ENCODE assay signal across 9 cellular contexts in the genomic region with DNA sequence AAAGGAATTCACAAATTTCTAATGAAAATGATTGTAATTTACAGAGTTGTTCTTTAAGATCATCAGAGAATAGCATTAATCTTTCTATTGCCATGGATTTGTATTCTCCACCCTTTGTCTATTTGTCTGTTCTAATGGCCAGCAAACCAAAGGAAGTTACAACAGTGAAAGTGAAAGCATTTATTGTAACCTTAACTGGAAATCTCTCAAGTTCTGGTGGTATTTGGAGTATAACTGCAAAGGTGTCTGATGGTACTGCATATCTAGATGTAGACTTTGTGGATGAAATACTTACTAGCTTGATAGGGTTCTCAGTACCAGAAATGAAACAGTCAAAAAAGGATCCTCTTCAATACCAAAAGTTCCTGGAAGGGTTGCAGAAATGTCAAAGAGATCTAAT. TPM values are rescaled to one million over a fixed set of nuclear protein-coding genes. Genes with fewer than 3 reads are reported as not detected.
DNase-seq lines count a peak whose midpoint lies in the region; ATAC-seq and TF ChIP-seq lines count a peak whose summit lies in the region.
"Had no signal": no experiment of that assay in that cellular context is flagged by ENCODE, and none has a peak within 500 bp of the region (broad histone marks: within the 10 kb centered on the region; RNA-seq: fewer than 3 reads in every experiment).

No MANE protein-coding gene starts in this region.

- H3K27me3 Mint-ChIP-seq in activated CD4-positive, alpha-beta T cell treated with anti-CD3 and anti-CD28 coated beads, Interleukin-2, amount 10 ng/mL, durations not matched to agents 7 days and 5 days = no peaks in the 10 kb centered on the region
- H3K27me3 Mint-ChIP-seq in mesothelial cell of epicardium (ENCODE audit: low read depth) = no peaks in the 10 kb centered on the region
- no peaks in the 10 kb centered on the region for H3K27me3 Mint-ChIP-seq in chondrocyte (ENCODE audit: low read depth)

- TF ChIP-seq POLR2A in prostate gland (IDR thresholded peaks at IDR 0.05) = no peak

- no peaks in the 10 kb centered on the region for H3K9me3 Mint-ChIP-seq in activated CD4-positive, alpha-beta T cell treated with anti-CD3 and anti-CD28 coated beads, Interleukin-2, amount 10 ng/mL, durations not matched to agents 7 days and 5 days
- H3K9me3 Mint-ChIP-seq in mesothelial cell of epicardium = peaks cover 2% of the 10 kb centered on the region
- peaks cover 1% of the 10 kb centered on the region for H3K9me3 Mint-ChIP-seq in chondrocyte (ENCODE audit: low read depth)

- H3K9me3 ChIP-seq in parathyroid adenoma (ENCODE audit: control insufficient read depth, low read length) = no peaks in the 10 kb centered on the region
- H3K9me3 ChIP-seq in prostate gland = no peaks in the 10 kb centered on the region

- H3K27me3 ChIP-seq in parathyroid adenoma (ENCODE audit: control insufficient read depth, insufficient read depth, low read length) = no peaks in the 10 kb centered on the region
- H3K27me3 ChIP-seq in prostate gland (replicated peaks; ENCODE audit: insufficient read depth) = no peaks in the 10 kb centered on the region

- CTCF ChIA-PET in activated CD4-positive, alpha-beta T cell treated with anti-CD3 and anti-CD28 coated beads, Interleukin-2, amount 10 ng/mL, durations not matched to agents 7 days and 5 days (lab: Charles Lee) = interaction anchor here (0.9 kb wide), 1 partner anchor 51 kb away, joined by 3 read pairs; no protein-coding TSS in a partner anchor

- H3K4me1 ChIP-seq in parathyroid adenoma (no peaks in the 10 kb centered on the region), prostate gland (replicated peaks) (peaks cover 7% of the 10 kb centered on the region)

- H3K4me2 ChIP-seq in parathyroid adenoma (ENCODE audit: low read length) = no peak overlapping the region

- POLR2A ChIA-PET in activated CD4-positive, alpha-beta T cell treated with anti-CD3 and anti-CD28 coated beads, Interleukin-2, amount 10 ng/mL, durations not matched to agents 7 days and 5 days (lab: Charles Lee) = no interaction called here

- TF ChIP-seq CTCF in parathyroid adenoma (IDR thresholded peaks at IDR 0.05) (no peak), mesothelial cell of epicardium (IDR thresholded peaks at IDR 0.05; ENCODE audit: unreplicated experiment) (no peak), prostate gland (IDR thresholded peaks at IDR 0.05) (no peak), chondrocyte (IDR thresholded peaks at IDR 0.05) (no peak)

- peak overlapping the region; percentile 80 for H3K27ac Mint-ChIP-seq in activated CD4-positive, alpha-beta T cell treated with anti-CD3 and anti-CD28 coated beads, Interleukin-2, amount 10 ng/mL, durations not matched to agents 7 days and 5 days
- H3K27ac Mint-ChIP-seq in mesothelial cell of epicardium (no peak overlapping the region), chondrocyte (ENCODE audit: unreplicated experiment) (no peak overlapping the region)

- H3K4me3 ChIP-seq in parathyroid adenoma (ENCODE audit: low read depth, low read length) = no peak overlapping the region
- no peak overlapping the region for H3K4me3 ChIP-seq in prostate gland

- intact Hi-C loops in prostate gland (cut with DNase I) = no loop called here

- H3K27ac ChIP-seq in parathyroid adenoma (no peak overlapping the region), prostate gland (no peak overlapping the region)

- ATAC-seq in HG02884 (IDR thresholded peaks at IDR 0.05; ENCODE audit: unreplicated experiment) = peak; percentile 60

- peaks cover 19% of the 10 kb centered on the region for H3K4me1 Mint-ChIP-seq in activated CD4-positive, alpha-beta T cell treated with anti-CD3 and anti-CD28 coated beads, Interleukin-2, amount 10 ng/mL, durations not matched to agents 7 days and 5 days
- peaks cover 15% of the 10 kb centered on the region for H3K4me1 Mint-ChIP-seq in mesothelial cell of epicardium
- H3K4me1 Mint-ChIP-seq in chondrocyte (ENCODE audit: low read depth) = peaks cover 36% of the 10 kb centered on the region

- H3K79me2 ChIP-seq in parathyroid adenoma = no peaks in the 10 kb centered on the region

- H2AFZ ChIP-seq in parathyroid adenoma = peak overlapping the region; percentile 17

- DNase-seq in activated CD4-positive, alpha-beta T cell treated with anti-CD3 and anti-CD28 coated beads, Interleukin-2, amount 10 ng/mL, durations not matched to agents 7 days and 5 days = no peak
- DNase-seq in activated CD4-positive, alpha-beta T cell treated with anti-CD3 and anti-CD28 coated beads for 1 hour = no peak
- DNase-seq in amniotic epithelial cell (ENCODE audit: low read depth) (peak; percentile 36), mesothelial cell of epicardium (ENCODE audit: low spot score in 2 of 2, unreplicated experiment in 2 of 2) (no peak), prostate gland (ENCODE audit: low spot score) (no peak), chondrocyte (ENCODE audit: low spot score) (no peak)
- DNase-seq: NCI-H2029 treated with DMSO at 0.1 percent for 48 hours had no signal

- H3K36me3 Mint-ChIP-seq in activated CD4-positive, alpha-beta T cell treated with anti-CD3 and anti-CD28 coated beads, Interleukin-2, amount 10 ng/mL, durations not matched to agents 7 days and 5 days (ENCODE audit: low read depth) = peaks cover 31% of the 10 kb centered on the region
- H3K36me3 Mint-ChIP-seq in mesothelial cell of epicardium = peaks cover 12% of the 10 kb centered on the region
- peaks cover 2% of the 10 kb centered on the region for H3K36me3 Mint-ChIP-seq in chondrocyte (ENCODE audit: low read depth)

- no peak overlapping the region for H3K9ac ChIP-seq in parathyroid adenoma

- peak overlapping the region; percentile 4 for H3K4me3 Mint-ChIP-seq in activated CD4-positive, alpha-beta T cell treated with anti-CD3 and anti-CD28 coated beads, Interleukin-2, amount 10 ng/mL, durations not matched to agents 7 days and 5 days
- H3K4me3 Mint-ChIP-seq in mesothelial cell of epicardium (no peak overlapping the region), chondrocyte (ENCODE audit: unreplicated experiment) (no peak overlapping the region)

- no peaks in the 10 kb centered on the region for H3K36me3 ChIP-seq in parathyroid adenoma (ENCODE audit: control insufficient read depth, insufficient read depth, low read length)
- H3K36me3 ChIP-seq in prostate gland = no peaks in the 10 kb centered on the region

RNA-seq across cellular contexts. Expression of a gene that starts 21.7 kb away (rescaled TPM):
- total RNA-seq in activated CD4-positive, alpha-beta T cell treated with anti-CD3 and anti-CD28 coated beads, Interleukin-2, amount 10 ng/mL, durations not matched to agents 7 days and 5 days = 10 to 100 TPM; 21.2 to 27.8 TPM
- total RNA-seq in mesothelial cell of epicardium = 8.8 to 9.8 TPM (median 9.2 TPM) in 3 replicates
- 10 to 100 TPM in 1 of 2 donors, 1 to 10 TPM in 1; 8.7 to 18.1 TPM for total RNA-seq in prostate gland
- total RNA-seq in chondrocyte = 7.7 to 9.1 TPM (median 7.9 TPM) in 3 replicates

RNA-seq across cellular contexts. Expression of a gene that starts 22.3 kb away (rescaled TPM):
- total RNA-seq in activated CD4-positive, alpha-beta T cell treated with anti-CD3 and anti-CD28 coated beads, Interleukin-2, amount 10 ng/mL, durations not matched to agents 7 days and 5 days = 100 to 1,000 TPM; 671 to 848 TPM
- total RNA-seq in mesothelial cell of epicardium (672 to 696 TPM (median 682 TPM) in 3 replicates), prostate gland (100 to 1,000 TPM; 447 to 480 TPM), chondrocyte (387 to 419 TPM (median 392 TPM) in 3 replicates)
